1 cellular context compared by ENCODE assay signal in the genomic region with DNA sequence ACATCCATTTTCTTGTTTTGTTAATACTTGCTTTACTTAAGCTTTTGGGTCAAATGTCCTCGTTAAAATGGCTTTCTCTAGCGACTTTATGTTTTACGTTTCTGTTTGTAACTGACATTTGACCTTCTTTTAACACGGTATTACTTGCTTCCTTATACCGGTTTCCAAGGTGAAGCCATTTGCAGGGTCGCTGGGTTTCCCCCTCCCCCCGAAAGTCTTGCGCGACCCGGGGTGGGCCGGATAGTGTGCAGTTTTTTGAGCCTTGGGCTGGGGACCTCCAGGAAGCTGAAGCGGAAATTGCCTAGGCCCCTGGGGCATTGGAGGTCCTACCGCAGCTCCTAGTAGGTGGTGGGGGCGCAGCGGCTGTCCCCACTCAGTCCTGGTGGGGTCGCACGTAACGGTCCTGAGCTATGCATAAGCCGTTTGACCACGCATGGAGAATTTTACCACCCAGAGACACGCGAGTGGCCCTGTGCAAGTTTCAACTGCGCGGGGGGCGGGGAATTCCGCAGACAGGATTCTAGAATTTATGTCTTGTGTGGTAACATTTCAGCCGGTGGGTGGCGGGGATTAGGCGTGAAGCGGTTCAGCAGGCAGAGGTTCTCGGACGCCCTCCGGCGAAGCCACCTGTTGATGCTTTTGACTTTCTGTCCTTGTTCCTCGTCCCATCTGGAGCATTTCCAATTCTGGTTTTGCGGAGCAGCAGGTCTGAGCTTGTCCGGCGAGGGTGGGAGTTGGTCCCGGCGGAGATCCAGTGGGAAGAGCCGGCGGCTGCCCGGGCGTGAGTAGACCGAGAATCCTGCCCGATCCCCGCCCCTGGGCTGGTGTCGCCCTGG.
TF ChIP-seq lines count a peak whose summit lies in the region.

No MANE protein-coding gene starts in this region.

TF ChIP-seq in HepG2, 621 proteins besides CTCF, POLR2A, EP300 and RAD21 (continues in another document):
- TF ChIP-seq, protein P1, sequence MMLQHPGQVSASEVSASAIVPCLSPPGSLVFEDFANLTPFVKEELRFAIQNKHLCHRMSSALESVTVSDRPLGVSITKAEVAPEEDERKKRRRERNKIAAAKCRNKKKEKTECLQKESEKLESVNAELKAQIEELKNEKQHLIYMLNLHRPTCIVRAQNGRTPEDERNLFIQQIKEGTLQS (CRISPR knock-in tag; IDR thresholded peaks at IDR 0.05): no peak; the same call in 1 of the 2 replicates
- TF ChIP-seq PAF1 (CRISPR knock-in tag; IDR thresholded peaks at IDR 0.05) (no peak), SRSF1 (optimal IDR thresholded peaks at IDR 0.05; ENCODE audit: low read depth, low read length) (peak; percentile 93), ADNP (CRISPR knock-in tag; IDR thresholded peaks at IDR 0.05) (no peak), ZNF790 (CRISPR knock-in tag; IDR thresholded peaks at IDR 0.05; ENCODE audit: borderline replicate concordance) (0 out of 2 replicates have a peak, but pooled peaks have one; percentile 67), ZNF383 (CRISPR knock-in tag; IDR thresholded peaks at IDR 0.05; ENCODE audit: borderline replicate concordance) (peak; percentile 97; the same call in 1 of the 2 replicates), HOXA3 (CRISPR knock-in tag; IDR thresholded peaks at IDR 0.05) (peak; percentile 79), ZNF839 (CRISPR knock-in tag; IDR thresholded peaks at IDR 0.05; ENCODE audit: borderline replicate concordance) (no peak), ZNF136 (CRISPR knock-in tag; IDR thresholded peaks at IDR 0.05; ENCODE audit: low read depth) (peak; percentile 77; the same call in 1 of the 2 replicates), ZNF772 (CRISPR knock-in tag; IDR thresholded peaks at IDR 0.05) (peak; percentile 38; the same call in 1 of the 2 replicates), HNF4A (CRISPR knock-in tag; IDR thresholded peaks at IDR 0.05) (peak; percentile 33; the same call in 1 of the 2 replicates), GTF3A (CRISPR knock-in tag; conservative IDR thresholded peaks at IDR 0.05) (peak; percentile 99), ARNT2 (CRISPR knock-in tag; IDR thresholded peaks at IDR 0.05; ENCODE audit: low read depth) (peak; percentile 82), SP1 (IDR thresholded peaks at IDR 0.05) (no peak), SP1 (CRISPR knock-in tag; IDR thresholded peaks at IDR 0.05) (no peak), ZNF230 (CRISPR knock-in tag; IDR thresholded peaks at IDR 0.05) (peak; percentile 97), ZBTB3 (CRISPR knock-in tag; IDR thresholded peaks at IDR 0.05; ENCODE audit: borderline replicate concordance, low read depth) (peak; percentile 95), TP53 (CRISPR knock-in tag; conservative IDR thresholded peaks at IDR 0.05) (no peak; the same call in 1 of the 2 replicates), KLF9 (CRISPR knock-in tag; IDR thresholded peaks at IDR 0.05; ENCODE audit: low read depth) (no peak), PHF21A (CRISPR knock-in tag; IDR thresholded peaks at IDR 0.05) (peak; percentile 93), BRCA1 (CRISPR knock-in tag; IDR thresholded peaks at IDR 0.05) (0 out of 2 replicates have a peak, but pooled peaks have one; percentile 59), SIN3B (IDR thresholded peaks at IDR 0.05; ENCODE audit: low read length) (no peak)
- TF ChIP-seq, protein P2, sequence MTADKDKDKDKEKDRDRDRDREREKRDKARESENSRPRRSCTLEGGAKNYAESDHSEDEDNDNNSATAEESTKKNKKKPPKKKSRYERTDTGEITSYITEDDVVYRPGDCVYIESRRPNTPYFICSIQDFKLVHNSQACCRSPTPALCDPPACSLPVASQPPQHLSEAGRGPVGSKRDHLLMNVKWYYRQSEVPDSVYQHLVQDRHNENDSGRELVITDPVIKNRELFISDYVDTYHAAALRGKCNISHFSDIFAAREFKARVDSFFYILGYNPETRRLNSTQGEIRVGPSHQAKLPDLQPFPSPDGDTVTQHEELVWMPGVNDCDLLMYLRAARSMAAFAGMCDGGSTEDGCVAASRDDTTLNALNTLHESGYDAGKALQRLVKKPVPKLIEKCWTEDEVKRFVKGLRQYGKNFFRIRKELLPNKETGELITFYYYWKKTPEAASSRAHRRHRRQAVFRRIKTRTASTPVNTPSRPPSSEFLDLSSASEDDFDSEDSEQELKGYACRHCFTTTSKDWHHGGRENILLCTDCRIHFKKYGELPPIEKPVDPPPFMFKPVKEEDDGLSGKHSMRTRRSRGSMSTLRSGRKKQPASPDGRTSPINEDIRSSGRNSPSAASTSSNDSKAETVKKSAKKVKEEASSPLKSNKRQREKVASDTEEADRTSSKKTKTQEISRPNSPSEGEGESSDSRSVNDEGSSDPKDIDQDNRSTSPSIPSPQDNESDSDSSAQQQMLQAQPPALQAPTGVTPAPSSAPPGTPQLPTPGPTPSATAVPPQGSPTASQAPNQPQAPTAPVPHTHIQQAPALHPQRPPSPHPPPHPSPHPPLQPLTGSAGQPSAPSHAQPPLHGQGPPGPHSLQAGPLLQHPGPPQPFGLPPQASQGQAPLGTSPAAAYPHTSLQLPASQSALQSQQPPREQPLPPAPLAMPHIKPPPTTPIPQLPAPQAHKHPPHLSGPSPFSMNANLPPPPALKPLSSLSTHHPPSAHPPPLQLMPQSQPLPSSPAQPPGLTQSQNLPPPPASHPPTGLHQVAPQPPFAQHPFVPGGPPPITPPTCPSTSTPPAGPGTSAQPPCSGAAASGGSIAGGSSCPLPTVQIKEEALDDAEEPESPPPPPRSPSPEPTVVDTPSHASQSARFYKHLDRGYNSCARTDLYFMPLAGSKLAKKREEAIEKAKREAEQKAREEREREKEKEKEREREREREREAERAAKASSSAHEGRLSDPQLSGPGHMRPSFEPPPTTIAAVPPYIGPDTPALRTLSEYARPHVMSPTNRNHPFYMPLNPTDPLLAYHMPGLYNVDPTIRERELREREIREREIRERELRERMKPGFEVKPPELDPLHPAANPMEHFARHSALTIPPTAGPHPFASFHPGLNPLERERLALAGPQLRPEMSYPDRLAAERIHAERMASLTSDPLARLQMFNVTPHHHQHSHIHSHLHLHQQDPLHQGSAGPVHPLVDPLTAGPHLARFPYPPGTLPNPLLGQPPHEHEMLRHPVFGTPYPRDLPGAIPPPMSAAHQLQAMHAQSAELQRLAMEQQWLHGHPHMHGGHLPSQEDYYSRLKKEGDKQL (CRISPR knock-in tag; IDR thresholded peaks at IDR 0.05; ENCODE audit: low read depth): peak; percentile 18; the same call in 1 of the 2 replicates
- TF ChIP-seq, protein P3, sequence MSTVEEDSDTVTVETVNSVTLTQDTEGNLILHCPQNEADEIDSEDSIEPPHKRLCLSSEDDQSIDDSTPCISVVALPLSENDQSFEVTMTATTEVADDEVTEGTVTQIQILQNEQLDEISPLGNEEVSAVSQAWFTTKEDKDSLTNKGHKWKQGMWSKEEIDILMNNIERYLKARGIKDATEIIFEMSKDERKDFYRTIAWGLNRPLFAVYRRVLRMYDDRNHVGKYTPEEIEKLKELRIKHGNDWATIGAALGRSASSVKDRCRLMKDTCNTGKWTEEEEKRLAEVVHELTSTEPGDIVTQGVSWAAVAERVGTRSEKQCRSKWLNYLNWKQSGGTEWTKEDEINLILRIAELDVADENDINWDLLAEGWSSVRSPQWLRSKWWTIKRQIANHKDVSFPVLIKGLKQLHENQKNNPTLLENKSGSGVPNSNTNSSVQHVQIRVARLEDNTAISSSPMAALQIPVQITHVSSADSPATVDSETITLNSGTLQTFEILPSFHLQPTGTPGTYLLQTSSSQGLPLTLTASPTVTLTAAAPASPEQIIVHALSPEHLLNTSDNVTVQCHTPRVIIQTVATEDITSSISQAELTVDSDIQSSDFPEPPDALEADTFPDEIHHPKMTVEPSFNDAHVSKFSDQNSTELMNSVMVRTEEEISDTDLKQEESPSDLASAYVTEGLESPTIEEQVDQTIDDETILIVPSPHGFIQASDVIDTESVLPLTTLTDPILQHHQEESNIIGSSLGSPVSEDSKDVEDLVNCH (CRISPR knock-in tag; IDR thresholded peaks at IDR 0.05): peak; percentile 69; the same call in 1 of the 2 replicates
- TF ChIP-seq, protein P4, sequence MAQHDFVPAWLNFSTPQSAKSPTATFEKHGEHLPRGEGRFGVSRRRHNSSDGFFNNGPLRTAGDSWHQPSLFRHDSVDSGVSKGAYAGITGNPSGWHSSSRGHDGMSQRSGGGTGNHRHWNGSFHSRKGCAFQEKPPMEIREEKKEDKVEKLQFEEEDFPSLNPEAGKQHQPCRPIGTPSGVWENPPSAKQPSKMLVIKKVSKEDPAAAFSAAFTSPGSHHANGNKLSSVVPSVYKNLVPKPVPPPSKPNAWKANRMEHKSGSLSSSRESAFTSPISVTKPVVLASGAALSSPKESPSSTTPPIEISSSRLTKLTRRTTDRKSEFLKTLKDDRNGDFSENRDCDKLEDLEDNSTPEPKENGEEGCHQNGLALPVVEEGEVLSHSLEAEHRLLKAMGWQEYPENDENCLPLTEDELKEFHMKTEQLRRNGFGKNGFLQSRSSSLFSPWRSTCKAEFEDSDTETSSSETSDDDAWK (CRISPR knock-in tag; IDR thresholded peaks at IDR 0.05): no peak
- TF ChIP-seq, protein P5, sequence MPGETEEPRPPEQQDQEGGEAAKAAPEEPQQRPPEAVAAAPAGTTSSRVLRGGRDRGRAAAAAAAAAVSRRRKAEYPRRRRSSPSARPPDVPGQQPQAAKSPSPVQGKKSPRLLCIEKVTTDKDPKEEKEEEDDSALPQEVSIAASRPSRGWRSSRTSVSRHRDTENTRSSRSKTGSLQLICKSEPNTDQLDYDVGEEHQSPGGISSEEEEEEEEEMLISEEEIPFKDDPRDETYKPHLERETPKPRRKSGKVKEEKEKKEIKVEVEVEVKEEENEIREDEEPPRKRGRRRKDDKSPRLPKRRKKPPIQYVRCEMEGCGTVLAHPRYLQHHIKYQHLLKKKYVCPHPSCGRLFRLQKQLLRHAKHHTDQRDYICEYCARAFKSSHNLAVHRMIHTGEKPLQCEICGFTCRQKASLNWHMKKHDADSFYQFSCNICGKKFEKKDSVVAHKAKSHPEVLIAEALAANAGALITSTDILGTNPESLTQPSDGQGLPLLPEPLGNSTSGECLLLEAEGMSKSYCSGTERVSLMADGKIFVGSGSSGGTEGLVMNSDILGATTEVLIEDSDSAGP (CRISPR knock-in tag; IDR thresholded peaks at IDR 0.05; ENCODE audit: borderline replicate concordance): peak; percentile 85; the same call in 1 of the 2 replicates
- TF ChIP-seq, protein P6, sequence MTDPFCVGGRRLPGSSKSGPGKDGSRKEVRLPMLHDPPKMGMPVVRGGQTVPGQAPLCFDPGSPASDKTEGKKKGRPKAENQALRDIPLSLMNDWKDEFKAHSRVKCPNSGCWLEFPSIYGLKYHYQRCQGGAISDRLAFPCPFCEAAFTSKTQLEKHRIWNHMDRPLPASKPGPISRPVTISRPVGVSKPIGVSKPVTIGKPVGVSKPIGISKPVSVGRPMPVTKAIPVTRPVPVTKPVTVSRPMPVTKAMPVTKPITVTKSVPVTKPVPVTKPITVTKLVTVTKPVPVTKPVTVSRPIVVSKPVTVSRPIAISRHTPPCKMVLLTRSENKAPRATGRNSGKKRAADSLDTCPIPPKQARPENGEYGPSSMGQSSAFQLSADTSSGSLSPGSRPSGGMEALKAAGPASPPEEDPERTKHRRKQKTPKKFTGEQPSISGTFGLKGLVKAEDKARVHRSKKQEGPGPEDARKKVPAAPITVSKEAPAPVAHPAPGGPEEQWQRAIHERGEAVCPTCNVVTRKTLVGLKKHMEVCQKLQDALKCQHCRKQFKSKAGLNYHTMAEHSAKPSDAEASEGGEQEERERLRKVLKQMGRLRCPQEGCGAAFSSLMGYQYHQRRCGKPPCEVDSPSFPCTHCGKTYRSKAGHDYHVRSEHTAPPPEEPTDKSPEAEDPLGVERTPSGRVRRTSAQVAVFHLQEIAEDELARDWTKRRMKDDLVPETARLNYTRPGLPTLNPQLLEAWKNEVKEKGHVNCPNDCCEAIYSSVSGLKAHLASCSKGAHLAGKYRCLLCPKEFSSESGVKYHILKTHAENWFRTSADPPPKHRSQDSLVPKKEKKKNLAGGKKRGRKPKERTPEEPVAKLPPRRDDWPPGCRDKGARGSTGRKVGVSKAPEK (CRISPR knock-in tag; IDR thresholded peaks at IDR 0.05; ENCODE audit: borderline replicate concordance): no peak
- TF ChIP-seq, protein P7, sequence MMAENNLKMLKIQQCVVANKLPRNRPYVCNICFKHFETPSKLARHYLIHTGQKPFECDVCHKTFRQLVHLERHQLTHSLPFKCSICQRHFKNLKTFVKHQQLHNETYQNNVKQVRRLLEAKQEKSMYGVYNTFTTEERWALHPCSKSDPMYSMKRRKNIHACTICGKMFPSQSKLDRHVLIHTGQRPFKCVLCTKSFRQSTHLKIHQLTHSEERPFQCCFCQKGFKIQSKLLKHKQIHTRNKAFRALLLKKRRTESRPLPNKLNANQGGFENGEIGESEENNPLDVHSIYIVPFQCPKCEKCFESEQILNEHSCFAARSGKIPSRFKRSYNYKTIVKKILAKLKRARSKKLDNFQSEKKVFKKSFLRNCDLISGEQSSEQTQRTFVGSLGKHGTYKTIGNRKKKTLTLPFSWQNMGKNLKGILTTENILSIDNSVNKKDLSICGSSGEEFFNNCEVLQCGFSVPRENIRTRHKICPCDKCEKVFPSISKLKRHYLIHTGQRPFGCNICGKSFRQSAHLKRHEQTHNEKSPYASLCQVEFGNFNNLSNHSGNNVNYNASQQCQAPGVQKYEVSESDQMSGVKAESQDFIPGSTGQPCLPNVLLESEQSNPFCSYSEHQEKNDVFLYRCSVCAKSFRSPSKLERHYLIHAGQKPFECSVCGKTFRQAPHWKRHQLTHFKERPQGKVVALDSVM (CRISPR knock-in tag; IDR thresholded peaks at IDR 0.05): 0 out of 2 replicates have a peak, but pooled peaks have one; percentile 28
- TF ChIP-seq, protein P8, sequence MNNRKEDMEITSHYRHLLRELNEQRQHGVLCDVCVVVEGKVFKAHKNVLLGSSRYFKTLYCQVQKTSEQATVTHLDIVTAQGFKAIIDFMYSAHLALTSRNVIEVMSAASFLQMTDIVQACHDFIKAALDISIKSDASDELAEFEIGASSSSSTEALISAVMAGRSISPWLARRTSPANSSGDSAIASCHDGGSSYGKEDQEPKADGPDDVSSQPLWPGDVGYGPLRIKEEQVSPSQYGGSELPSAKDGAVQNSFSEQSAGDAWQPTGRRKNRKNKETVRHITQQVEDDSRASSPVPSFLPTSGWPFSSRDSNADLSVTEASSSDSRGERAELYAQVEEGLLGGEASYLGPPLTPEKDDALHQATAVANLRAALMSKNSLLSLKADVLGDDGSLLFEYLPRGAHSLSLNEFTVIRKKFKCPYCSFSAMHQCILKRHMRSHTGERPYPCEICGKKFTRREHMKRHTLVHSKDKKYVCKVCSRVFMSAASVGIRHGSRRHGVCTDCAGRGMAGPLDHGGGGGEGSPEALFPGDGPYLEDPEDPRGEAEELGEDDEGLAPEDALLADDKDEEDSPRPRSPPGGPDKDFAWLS (CRISPR knock-in tag; IDR thresholded peaks at IDR 0.05; ENCODE audit: borderline replicate concordance): peak; percentile 88; the same call in 1 of the 2 replicates
